Comparison of ENCODE assay signal across 1 cellular context in genomic region chr11:47564933-47565339, GRCh38.
TF ChIP-seq lines count a peak whose summit lies in the region.

No MANE protein-coding gene starts in this region.

TF ChIP-seq in HepG2, 621 proteins besides CTCF, POLR2A, EP300 and RAD21:
- TF ChIP-seq NAIF1 (CRISPR knock-in tag; IDR thresholded peaks at IDR 0.05; ENCODE audit: borderline replicate concordance) = no peak
- TF ChIP-seq ZNF280D (CRISPR knock-in tag; IDR thresholded peaks at IDR 0.05) = 0 out of 2 replicates have a peak, but pooled peaks have one; percentile 30
- TF ChIP-seq TEAD3 (CRISPR knock-in tag; optimal IDR thresholded peaks at IDR 0.05; ENCODE audit: borderline replicate concordance) = peak; percentile 6
- TF ChIP-seq ZNF317 (CRISPR knock-in tag; IDR thresholded peaks at IDR 0.05) = no peak
- peak; percentile 45; the same call in 1 of the 2 replicates for TF ChIP-seq PITX1 (CRISPR knock-in tag; IDR thresholded peaks at IDR 0.05)
- peak; percentile 54; the same call in 1 of the 2 replicates for TF ChIP-seq MEF2D (CRISPR knock-in tag; IDR thresholded peaks at IDR 0.05)
- TF ChIP-seq ATAD3A (CRISPR knock-in tag; IDR thresholded peaks at IDR 0.05) = peak; percentile 30; the same call in 1 of the 2 replicates
- TF ChIP-seq, protein P1, sequence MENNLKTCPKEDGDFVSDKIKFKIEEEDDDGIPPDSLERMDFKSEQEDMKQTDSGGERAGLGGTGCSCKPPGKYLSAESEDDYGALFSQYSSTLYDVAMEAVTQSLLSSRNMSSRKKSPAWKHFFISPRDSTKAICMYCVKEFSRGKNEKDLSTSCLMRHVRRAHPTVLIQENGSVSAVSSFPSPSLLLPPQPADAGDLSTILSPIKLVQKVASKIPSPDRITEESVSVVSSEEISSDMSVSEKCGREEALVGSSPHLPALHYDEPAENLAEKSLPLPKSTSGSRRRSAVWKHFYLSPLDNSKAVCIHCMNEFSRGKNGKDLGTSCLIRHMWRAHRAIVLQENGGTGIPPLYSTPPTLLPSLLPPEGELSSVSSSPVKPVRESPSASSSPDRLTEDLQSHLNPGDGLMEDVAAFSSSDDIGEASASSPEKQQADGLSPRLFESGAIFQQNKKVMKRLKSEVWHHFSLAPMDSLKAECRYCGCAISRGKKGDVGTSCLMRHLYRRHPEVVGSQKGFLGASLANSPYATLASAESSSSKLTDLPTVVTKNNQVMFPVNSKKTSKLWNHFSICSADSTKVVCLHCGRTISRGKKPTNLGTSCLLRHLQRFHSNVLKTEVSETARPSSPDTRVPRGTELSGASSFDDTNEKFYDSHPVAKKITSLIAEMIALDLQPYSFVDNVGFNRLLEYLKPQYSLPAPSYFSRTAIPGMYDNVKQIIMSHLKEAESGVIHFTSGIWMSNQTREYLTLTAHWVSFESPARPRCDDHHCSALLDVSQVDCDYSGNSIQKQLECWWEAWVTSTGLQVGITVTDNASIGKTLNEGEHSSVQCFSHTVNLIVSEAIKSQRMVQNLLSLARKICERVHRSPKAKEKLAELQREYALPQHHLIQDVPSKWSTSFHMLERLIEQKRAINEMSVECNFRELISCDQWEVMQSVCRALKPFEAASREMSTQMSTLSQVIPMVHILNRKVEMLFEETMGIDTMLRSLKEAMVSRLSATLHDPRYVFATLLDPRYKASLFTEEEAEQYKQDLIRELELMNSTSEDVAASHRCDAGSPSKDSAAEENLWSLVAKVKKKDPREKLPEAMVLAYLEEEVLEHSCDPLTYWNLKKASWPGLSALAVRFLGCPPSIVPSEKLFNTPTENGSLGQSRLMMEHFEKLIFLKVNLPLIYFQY (CRISPR knock-in tag; IDR thresholded peaks at IDR 0.05; ENCODE audit: borderline replicate concordance) = no peak
- TF ChIP-seq SMAD9 (CRISPR knock-in tag; IDR thresholded peaks at IDR 0.05) = no peak
- TF ChIP-seq, protein P2, sequence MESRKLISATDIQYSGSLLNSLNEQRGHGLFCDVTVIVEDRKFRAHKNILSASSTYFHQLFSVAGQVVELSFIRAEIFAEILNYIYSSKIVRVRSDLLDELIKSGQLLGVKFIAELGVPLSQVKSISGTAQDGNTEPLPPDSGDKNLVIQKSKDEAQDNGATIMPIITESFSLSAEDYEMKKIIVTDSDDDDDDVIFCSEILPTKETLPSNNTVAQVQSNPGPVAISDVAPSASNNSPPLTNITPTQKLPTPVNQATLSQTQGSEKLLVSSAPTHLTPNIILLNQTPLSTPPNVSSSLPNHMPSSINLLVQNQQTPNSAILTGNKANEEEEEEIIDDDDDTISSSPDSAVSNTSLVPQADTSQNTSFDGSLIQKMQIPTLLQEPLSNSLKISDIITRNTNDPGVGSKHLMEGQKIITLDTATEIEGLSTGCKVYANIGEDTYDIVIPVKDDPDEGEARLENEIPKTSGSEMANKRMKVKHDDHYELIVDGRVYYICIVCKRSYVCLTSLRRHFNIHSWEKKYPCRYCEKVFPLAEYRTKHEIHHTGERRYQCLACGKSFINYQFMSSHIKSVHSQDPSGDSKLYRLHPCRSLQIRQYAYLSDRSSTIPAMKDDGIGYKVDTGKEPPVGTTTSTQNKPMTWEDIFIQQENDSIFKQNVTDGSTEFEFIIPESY (CRISPR knock-in tag; IDR thresholded peaks at IDR 0.05) = peak; percentile 65; the same call in 1 of the 2 replicates
- peak; percentile 37; the same call in 1 of the 2 replicates for TF ChIP-seq NR2F6 (IDR thresholded peaks at IDR 0.05)
- peak; percentile 21; the same call in 1 of the 2 replicates for TF ChIP-seq NR2F6 (CRISPR knock-in tag; IDR thresholded peaks at IDR 0.05)
- peak; percentile 14; the same call in 1 of the 2 replicates for TF ChIP-seq ZNF350 (CRISPR knock-in tag; IDR thresholded peaks at IDR 0.05; ENCODE audit: borderline replicate concordance, low read depth)
- peak; percentile 24 for TF ChIP-seq SRSF1 (optimal IDR thresholded peaks at IDR 0.05; ENCODE audit: low read depth, low read length)
- TF ChIP-seq NR2F1 (CRISPR knock-in tag; IDR thresholded peaks at IDR 0.05) = 0 out of 4 replicates have a peak, but pooled peaks of 1 of the 2 experiments have one; percentile 33
- 0 out of 2 replicates have a peak, but pooled peaks have one; percentile 23 for TF ChIP-seq NCOA1 (CRISPR knock-in tag; IDR thresholded peaks at IDR 0.05)
- no peak for TF ChIP-seq ZNF30 (CRISPR knock-in tag; IDR thresholded peaks at IDR 0.05)
- TF ChIP-seq HNF1B (CRISPR knock-in tag; IDR thresholded peaks at IDR 0.05) = 0 out of 2 replicates have a peak, but pooled peaks have one; percentile 31
- TF ChIP-seq ZSCAN29 (CRISPR knock-in tag; conservative IDR thresholded peaks at IDR 0.05) = no peak
- peak; percentile 80 for TF ChIP-seq GZF1 (CRISPR knock-in tag; IDR thresholded peaks at IDR 0.05)
